1 cellular context compared by ENCODE assay signal in the genomic region with DNA sequence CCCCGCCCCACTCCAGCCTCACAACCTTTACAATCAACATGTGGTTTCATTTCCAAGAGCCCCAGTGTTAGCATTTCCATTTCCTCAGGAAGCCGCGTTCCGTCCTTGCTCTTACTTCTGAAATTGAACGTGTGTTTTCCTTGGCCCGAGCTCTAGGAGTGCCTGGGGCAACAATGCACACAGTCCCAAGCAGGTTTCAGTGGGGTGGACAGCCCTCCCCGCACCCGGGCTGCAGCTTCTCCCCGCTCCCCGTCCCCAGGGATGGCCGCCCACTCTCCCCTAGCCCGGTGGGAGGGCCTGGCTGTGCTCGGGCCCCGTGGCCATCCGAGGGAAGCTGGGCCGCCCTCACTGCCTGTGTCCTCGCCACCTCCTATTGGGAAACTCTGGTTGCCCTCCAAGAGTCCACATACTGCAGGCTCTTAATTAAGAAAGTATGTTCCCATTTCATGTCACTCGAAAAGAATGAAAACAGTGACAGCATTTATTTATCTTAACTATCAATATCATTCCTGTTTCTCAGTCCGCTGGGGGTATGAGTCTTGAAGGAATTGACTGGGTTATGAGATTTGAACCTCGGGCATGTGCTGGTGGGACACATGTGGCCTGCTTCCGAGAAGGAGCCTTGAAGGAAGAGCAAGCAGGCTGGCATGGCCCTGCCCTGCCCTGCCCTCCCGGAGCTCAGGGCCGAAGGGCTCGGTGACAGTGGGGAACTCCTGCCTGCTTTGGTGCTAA.
TF ChIP-seq lines count a peak whose summit lies in the region.

No MANE protein-coding gene starts in this region.

TF ChIP-seq in GM23338, 12 proteins besides CTCF, POLR2A, EP300 and RAD21 (continued from another document):
- TF ChIP-seq, protein P1, sequence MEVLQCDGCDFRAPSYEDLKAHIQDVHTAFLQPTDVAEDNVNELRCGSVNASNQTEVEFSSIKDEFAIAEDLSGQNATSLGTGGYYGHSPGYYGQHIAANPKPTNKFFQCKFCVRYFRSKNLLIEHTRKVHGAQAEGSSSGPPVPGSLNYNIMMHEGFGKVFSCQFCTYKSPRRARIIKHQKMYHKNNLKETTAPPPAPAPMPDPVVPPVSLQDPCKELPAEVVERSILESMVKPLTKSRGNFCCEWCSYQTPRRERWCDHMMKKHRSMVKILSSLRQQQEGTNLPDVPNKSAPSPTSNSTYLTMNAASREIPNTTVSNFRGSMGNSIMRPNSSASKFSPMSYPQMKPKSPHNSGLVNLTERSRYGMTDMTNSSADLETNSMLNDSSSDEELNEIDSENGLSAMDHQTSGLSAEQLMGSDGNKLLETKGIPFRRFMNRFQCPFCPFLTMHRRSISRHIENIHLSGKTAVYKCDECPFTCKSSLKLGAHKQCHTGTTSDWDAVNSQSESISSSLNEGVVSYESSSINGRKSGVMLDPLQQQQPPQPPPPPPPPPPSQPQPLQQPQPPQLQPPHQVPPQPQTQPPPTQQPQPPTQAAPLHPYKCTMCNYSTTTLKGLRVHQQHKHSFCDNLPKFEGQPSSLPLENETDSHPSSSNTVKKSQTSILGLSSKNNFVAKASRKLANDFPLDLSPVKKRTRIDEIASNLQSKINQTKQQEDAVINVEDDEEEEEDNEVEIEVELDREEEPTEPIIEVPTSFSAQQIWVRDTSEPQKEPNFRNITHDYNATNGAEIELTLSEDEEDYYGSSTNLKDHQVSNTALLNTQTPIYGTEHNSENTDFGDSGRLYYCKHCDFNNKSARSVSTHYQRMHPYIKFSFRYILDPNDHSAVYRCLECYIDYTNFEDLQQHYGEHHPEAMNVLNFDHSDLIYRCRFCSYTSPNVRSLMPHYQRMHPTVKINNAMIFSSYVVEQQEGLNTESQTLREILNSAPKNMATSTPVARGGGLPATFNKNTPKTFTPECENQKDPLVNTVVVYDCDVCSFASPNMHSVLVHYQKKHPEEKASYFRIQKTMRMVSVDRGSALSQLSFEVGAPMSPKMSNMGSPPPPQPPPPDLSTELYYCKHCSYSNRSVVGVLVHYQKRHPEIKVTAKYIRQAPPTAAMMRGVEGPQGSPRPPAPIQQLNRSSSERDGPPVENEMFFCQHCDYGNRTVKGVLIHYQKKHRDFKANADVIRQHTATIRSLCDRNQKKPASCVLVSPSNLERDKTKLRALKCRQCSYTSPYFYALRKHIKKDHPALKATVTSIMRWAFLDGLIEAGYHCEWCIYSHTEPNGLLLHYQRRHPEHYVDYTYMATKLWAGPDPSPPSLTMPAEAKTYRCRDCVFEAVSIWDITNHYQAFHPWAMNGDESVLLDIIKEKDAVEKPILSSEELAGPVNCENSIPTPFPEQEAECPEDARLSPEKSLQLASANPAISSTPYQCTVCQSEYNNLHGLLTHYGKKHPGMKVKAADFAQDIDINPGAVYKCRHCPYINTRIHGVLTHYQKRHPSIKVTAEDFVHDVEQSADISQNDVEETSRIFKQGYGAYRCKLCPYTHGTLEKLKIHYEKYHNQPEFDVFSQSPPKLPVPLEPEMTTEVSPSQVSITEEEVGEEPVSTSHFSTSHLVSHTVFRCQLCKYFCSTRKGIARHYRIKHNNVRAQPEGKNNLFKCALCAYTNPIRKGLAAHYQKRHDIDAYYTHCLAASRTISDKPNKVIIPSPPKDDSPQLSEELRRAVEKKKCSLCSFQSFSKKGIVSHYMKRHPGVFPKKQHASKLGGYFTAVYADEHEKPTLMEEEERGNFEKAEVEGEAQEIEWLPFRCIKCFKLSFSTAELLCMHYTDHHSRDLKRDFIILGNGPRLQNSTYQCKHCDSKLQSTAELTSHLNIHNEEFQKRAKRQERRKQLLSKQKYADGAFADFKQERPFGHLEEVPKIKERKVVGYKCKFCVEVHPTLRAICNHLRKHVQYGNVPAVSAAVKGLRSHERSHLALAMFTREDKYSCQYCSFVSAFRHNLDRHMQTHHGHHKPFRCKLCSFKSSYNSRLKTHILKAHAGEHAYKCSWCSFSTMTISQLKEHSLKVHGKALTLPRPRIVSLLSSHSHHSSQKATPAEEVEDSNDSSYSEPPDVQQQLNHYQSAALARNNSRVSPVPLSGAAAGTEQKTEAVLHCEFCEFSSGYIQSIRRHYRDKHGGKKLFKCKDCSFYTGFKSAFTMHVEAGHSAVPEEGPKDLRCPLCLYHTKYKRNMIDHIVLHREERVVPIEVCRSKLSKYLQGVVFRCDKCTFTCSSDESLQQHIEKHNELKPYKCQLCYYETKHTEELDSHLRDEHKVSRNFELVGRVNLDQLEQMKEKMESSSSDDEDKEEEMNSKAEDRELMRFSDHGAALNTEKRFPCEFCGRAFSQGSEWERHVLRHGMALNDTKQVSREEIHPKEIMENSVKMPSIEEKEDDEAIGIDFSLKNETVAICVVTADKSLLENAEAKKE (CRISPR knock-in tag; IDR thresholded peaks at IDR 0.05): no peak
